23 cellular contexts compared by ENCODE assay signal in the genomic region with DNA sequence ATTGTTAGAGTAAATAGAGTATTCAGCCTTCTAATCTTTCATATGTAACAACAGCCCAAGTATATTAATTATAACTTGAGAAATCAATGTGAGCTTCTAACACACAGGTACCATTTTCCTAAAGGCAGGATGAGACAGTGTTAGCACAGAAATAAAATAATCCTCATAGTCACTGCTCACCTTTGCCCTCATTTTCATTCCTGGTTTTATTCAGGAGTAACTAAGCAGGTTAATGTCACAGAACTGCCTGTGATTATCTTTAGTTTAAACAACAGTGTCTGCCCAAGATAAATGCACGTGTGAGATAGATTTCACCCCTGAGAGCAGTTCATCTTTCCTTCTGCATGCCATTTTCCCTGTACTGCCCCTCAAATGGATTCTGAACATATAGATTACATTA.
DNase-seq lines count a peak whose midpoint lies in the region; ATAC-seq and TF ChIP-seq lines count a peak whose summit lies in the region.
"Had no signal": no experiment of that assay in that cellular context is flagged by ENCODE, and none has a peak within 500 bp of the region (broad histone marks: within the 10 kb centered on the region; RNA-seq: fewer than 3 reads in every experiment).

No MANE protein-coding gene starts in this region.

- no peak for TF ChIP-seq RAD21 in neural cell (conservative IDR thresholded peaks at IDR 0.05)

- H3K36me3 Mint-ChIP-seq in endodermal cell (ENCODE audit: low read depth), result no peaks in the 10 kb centered on the region
- no peaks in the 10 kb centered on the region for H3K36me3 Mint-ChIP-seq in CD4-positive, alpha-beta memory T cell
- H3K36me3 Mint-ChIP-seq: CD14-positive monocyte, T-cell had no signal

- no peak overlapping the region for H2AFZ ChIP-seq in neural cell (ENCODE audit: low read depth, low read length)

- no peaks in the 10 kb centered on the region for H3K79me2 ChIP-seq in neural cell (replicated peaks; ENCODE audit: insufficient read depth, low read length)

- no peak overlapping the region for H3K9ac ChIP-seq in endodermal cell (ENCODE audit: extremely low read depth, low read length, poor library complexity, severe bottlenecking)
- H3K9ac ChIP-seq in neural cell (ENCODE audit: low read length), result no peak overlapping the region

- H3K4me3 ChIP-seq in endodermal cell (ENCODE audit: low read length) (peak overlapping the region; percentile 53), neural cell (ENCODE audit: low read length) (peak overlapping the region; percentile 20)
- H3K4me3 ChIP-seq in CD4-positive, alpha-beta memory T cell (ENCODE audit: low read length in 2 of 2), result no peak overlapping the region

- peak overlapping the region; percentile 3 for H3K4me2 ChIP-seq in neural cell (ENCODE audit: low read length)

- no peak overlapping the region for H3K27ac Mint-ChIP-seq in endodermal cell
- no peak overlapping the region for H3K27ac Mint-ChIP-seq in CD4-positive, alpha-beta memory T cell
- H3K27ac Mint-ChIP-seq: CD14-positive monocyte, T-cell had no signal

- H3K9me2 ChIP-seq in neural cell (ENCODE audit: insufficient read depth, low read length), result no peaks in the 10 kb centered on the region

- H3K27ac ChIP-seq in endodermal cell (ENCODE audit: low read depth, low read length), result no peak overlapping the region
- H3K27ac ChIP-seq in neural cell (ENCODE audit: low read length), result no peak overlapping the region
- H3K27ac ChIP-seq in CD4-positive, alpha-beta memory T cell (ENCODE audit: low read depth, low read length), result no peak overlapping the region
- H3K27ac ChIP-seq: 22Rv1 had no signal

- no peak overlapping the region for H3K4me3 Mint-ChIP-seq in endodermal cell
- H3K4me3 Mint-ChIP-seq in CD4-positive, alpha-beta memory T cell, result no peak overlapping the region
- H3K4me3 Mint-ChIP-seq: CD14-positive monocyte, T-cell had no signal

- H3F3A ChIP-seq in neural cell (ENCODE audit: insufficient read depth, low read length, poor library complexity, severe bottlenecking), result no peaks in the 10 kb centered on the region

- H4K20me1 ChIP-seq in neural cell (ENCODE audit: insufficient read depth), result no peaks in the 10 kb centered on the region

- no peaks in the 10 kb centered on the region for H3K27me3 Mint-ChIP-seq in endodermal cell (ENCODE audit: insufficient read depth)
- H3K27me3 Mint-ChIP-seq in CD4-positive, alpha-beta memory T cell, result no peaks in the 10 kb centered on the region
- H3K27me3 Mint-ChIP-seq: T-cell had no signal

- DNase-seq in NCI-H748 (lab: John Stamatoyannopoulos, UW; ENCODE audit: unreplicated experiment) (peak; percentile 52), NCI-H748 treated with DMSO at 0.1 percent for 48 hours (lab: John Stamatoyannopoulos, UW) (no peak), NCI-H146 treated with DMSO at 0.1 percent for 48 hours (lab: John Stamatoyannopoulos, UW; ENCODE audit: unreplicated experiment) (peak; percentile 13), endodermal cell (no peak)
- DNase-seq in CD4-positive, alpha-beta memory T cell, result no peak
- DNase-seq: BE2C, DMS153, DND-41, GOT3, HCEC 1CT, Karpas-422, NCI-H1092, NCI-H1436, NCI-H510A, NCI-H774, Right ventricle myocardium superior, RPMI8226, T-cell had no signal

- H3K4me1 Mint-ChIP-seq in endodermal cell, result peaks cover 19% of the 10 kb centered on the region
- no peaks in the 10 kb centered on the region for H3K4me1 Mint-ChIP-seq in CD4-positive, alpha-beta memory T cell
- H3K4me1 Mint-ChIP-seq: CD14-positive monocyte, T-cell had no signal

- POLR2A ChIA-PET in CD4-positive, alpha-beta memory T cell (lab: Charles Lee; ENCODE audit: partially characterized antibody), result no interaction called here

- 60 to 89% methylated on average over 1 of the region's 1 CpG for WGBS in endodermal cell (ENCODE audit: insufficient coverage in 1 of 2, insufficient read length in 1 of 2), 2 experiments

- H3K9me3 Mint-ChIP-seq in endodermal cell, result no peaks in the 10 kb centered on the region
- peaks cover 0 to 10% (median 4%) of the 10 kb centered on the region in 8 donors for H3K9me3 Mint-ChIP-seq in CD4-positive, alpha-beta memory T cell

- intact Hi-C loops in CD4-positive, alpha-beta memory T cell (cut with micrococcal nuclease), result no loop called here

- no peak for ATAC-seq in HG02588 (IDR thresholded peaks at IDR 0.05; ENCODE audit: unreplicated experiment)
- no peak for ATAC-seq in GM18870 (IDR thresholded peaks at IDR 0.05; ENCODE audit: unreplicated experiment)
- ATAC-seq: T-cell had no signal

- H3K4me1 ChIP-seq in endodermal cell (ENCODE audit: control insufficient read depth, insufficient read depth, low read length), result peaks cover 8% of the 10 kb centered on the region
- H3K4me1 ChIP-seq in CD4-positive, alpha-beta memory T cell (ENCODE audit: insufficient read depth, low read length), result no peaks in the 10 kb centered on the region
- H3K4me1 ChIP-seq: BE2C had no signal

- TF ChIP-seq CTCF in endodermal cell (conservative IDR thresholded peaks at IDR 0.05) (no peak), neural cell (IDR thresholded peaks at IDR 0.05; ENCODE audit: poor library complexity, severe bottlenecking) (no peak)

- H3K36me3 ChIP-seq in endodermal cell (ENCODE audit: control insufficient read depth, insufficient read depth, low read length) (no peaks in the 10 kb centered on the region), neural cell (ENCODE audit: insufficient read depth, low read length) (no peaks in the 10 kb centered on the region)
- H3K36me3 ChIP-seq in CD4-positive, alpha-beta memory T cell (ENCODE audit: insufficient read depth, low read length), result no peaks in the 10 kb centered on the region
- H3K36me3 ChIP-seq: BE2C had no signal

- H3K9me3 ChIP-seq in endodermal cell (ENCODE audit: control insufficient read depth, low read length) (no peaks in the 10 kb centered on the region), neural cell (ENCODE audit: low read length) (no peaks in the 10 kb centered on the region)
- H3K9me3 ChIP-seq in CD4-positive, alpha-beta memory T cell (ENCODE audit: control insufficient read depth in 1 of 2, low read length in 2 of 2), result no peaks in the 10 kb centered on the region
- H3K9me3 ChIP-seq: BE2C had no signal

- no peaks in the 10 kb centered on the region for H3K27me3 ChIP-seq in endodermal cell (ENCODE audit: control insufficient read depth, insufficient read depth, low read length, poor library complexity, severe bottlenecking)
- no peaks in the 10 kb centered on the region for H3K27me3 ChIP-seq in neural cell (ENCODE audit: insufficient read depth, low read depth, low read length)
- H3K27me3 ChIP-seq in CD4-positive, alpha-beta memory T cell (ENCODE audit: insufficient read depth, low read length), result no peaks in the 10 kb centered on the region
- H3K27me3 ChIP-seq: BE2C had no signal

- CTCF ChIA-PET in CD4-positive, alpha-beta memory T cell (lab: Charles Lee; ENCODE audit: partially characterized antibody), result interaction anchor here (1.3 kb wide), 1 partner anchor 17 kb away, joined by 3 read pairs; no protein-coding TSS in a partner anchor

- no peak for TF ChIP-seq EP300 in neural cell (conservative IDR thresholded peaks at IDR 0.05; ENCODE audit: poor library complexity, severe bottlenecking)

TF ChIP-seq in neural cell, 6 proteins besides CTCF, POLR2A, EP300 and RAD21:
- TF ChIP-seq EZH2 (IDR thresholded peaks at IDR 0.05; ENCODE audit: borderline replicate concordance, insufficient read depth, low read length, poor library complexity, severe bottlenecking), result no peak
- TF ChIP-seq, protein P1, sequence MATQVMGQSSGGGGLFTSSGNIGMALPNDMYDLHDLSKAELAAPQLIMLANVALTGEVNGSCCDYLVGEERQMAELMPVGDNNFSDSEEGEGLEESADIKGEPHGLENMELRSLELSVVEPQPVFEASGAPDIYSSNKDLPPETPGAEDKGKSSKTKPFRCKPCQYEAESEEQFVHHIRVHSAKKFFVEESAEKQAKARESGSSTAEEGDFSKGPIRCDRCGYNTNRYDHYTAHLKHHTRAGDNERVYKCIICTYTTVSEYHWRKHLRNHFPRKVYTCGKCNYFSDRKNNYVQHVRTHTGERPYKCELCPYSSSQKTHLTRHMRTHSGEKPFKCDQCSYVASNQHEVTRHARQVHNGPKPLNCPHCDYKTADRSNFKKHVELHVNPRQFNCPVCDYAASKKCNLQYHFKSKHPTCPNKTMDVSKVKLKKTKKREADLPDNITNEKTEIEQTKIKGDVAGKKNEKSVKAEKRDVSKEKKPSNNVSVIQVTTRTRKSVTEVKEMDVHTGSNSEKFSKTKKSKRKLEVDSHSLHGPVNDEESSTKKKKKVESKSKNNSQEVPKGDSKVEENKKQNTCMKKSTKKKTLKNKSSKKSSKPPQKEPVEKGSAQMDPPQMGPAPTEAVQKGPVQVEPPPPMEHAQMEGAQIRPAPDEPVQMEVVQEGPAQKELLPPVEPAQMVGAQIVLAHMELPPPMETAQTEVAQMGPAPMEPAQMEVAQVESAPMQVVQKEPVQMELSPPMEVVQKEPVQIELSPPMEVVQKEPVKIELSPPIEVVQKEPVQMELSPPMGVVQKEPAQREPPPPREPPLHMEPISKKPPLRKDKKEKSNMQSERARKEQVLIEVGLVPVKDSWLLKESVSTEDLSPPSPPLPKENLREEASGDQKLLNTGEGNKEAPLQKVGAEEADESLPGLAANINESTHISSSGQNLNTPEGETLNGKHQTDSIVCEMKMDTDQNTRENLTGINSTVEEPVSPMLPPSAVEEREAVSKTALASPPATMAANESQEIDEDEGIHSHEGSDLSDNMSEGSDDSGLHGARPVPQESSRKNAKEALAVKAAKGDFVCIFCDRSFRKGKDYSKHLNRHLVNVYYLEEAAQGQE (IDR thresholded peaks at IDR 0.05; ENCODE audit: borderline replicate concordance), result no peak
- TF ChIP-seq SMC3 (conservative IDR thresholded peaks at IDR 0.05; ENCODE audit: poor library complexity), result no peak
- TF ChIP-seq MXI1 (conservative IDR thresholded peaks at IDR 0.05; ENCODE audit: poor library complexity, severe bottlenecking), result no peak
- TF ChIP-seq POLR2AphosphoS5 (IDR thresholded peaks at IDR 0.05), result no peak
- no peak for TF ChIP-seq TAF1 (IDR thresholded peaks at IDR 0.05; ENCODE audit: low read depth)
TF ChIP-seq in neural cell: peak in this region for 0.

Comparison
In these comparisons a context has a peak if more than half of its experiments do, and no peak if none do; other contexts are left out.
1. DNase-seq: peak in NCI-H748 (single experiment) and NCI-H146 treated with DMSO at 0.1 percent for 48 hours (single experiment); none in NCI-H748 treated with DMSO at 0.1 percent for 48 hours (single experiment), endodermal cell (single experiment) and CD4-positive, alpha-beta memory T cell (0 of 5).
2. H3K4me3 ChIP-seq: peak in endodermal cell (single experiment) and neural cell (single experiment); none in CD4-positive, alpha-beta memory T cell (0 of 2).